23 cellular contexts compared by ENCODE assay signal in the genomic region with DNA sequence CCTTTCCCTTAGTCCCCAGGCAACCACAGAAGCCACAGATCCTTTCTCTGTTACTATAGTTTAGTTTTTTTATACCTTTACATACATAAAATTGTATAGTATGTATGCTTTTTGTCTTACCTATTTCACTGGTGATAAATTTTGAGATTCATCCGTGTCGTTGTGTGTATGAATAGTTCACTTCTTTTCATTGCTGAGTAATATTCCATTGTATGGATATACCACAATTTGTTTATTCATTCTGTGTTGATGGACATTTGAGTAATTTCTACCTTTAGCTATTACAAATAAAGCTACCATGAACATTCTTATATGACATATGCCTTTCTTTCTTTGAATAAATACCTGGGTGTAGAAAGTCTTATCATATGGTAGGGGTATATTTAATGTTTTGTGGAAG.
DNase-seq lines count a peak whose midpoint lies in the region; ATAC-seq, FAIRE-seq and TF ChIP-seq lines count a peak whose summit lies in the region.
"Had no signal": no experiment of that assay in that cellular context is flagged by ENCODE, and none has a peak within 500 bp of the region (broad histone marks: within the 10 kb centered on the region; RNA-seq: fewer than 3 reads in every experiment).

No MANE protein-coding gene starts in this region.

- H3K79me2 ChIP-seq in SK-N-SH (ENCODE audit: insufficient read depth) = no peaks in the 10 kb centered on the region

- no peak overlapping the region for H3K9ac ChIP-seq in SK-N-SH
- H3K9ac ChIP-seq: BLaER1 had no signal

- H3K4me2 ChIP-seq in SK-N-SH = no peak overlapping the region
- H3K4me2 ChIP-seq: BLaER1 had no signal

- POLR2A ChIA-PET in SK-N-SH (lab: Yijun Ruan, JAX) = no interaction called here

- no peak for TF ChIP-seq RAD21 in SK-N-SH (IDR thresholded peaks at IDR 0.05; ENCODE audit: low read length)

- no peaks in the 10 kb centered on the region for H3K36me3 ChIP-seq in SK-N-SH (replicated peaks in 1 of 2; ENCODE audit: control insufficient read depth in 1 of 2, insufficient read depth in 2 of 2, low read length in 1 of 2)
- H3K36me3 ChIP-seq in small intestine (ENCODE audit: control insufficient read depth in 2 of 2, insufficient read depth in 2 of 2, low read length in 2 of 2) = no peaks in the 10 kb centered on the region
- H3K36me3 ChIP-seq in thyroid gland = no peaks in the 10 kb centered on the region
- H3K36me3 ChIP-seq: BLaER1 had no signal

- CTCF ChIA-PET in SK-N-SH (lab: Yijun Ruan, JAX) = no interaction called here

- no peaks in the 10 kb centered on the region for H4K20me1 ChIP-seq in SK-N-SH (ENCODE audit: insufficient read depth)
- H4K20me1 ChIP-seq: BLaER1 had no signal

- 62% methylated on average over 2 of the region's 2 CpGs for WGBS in SK-N-SH (ENCODE audit: low lambda C conversion rate)
- 63 to 81% (median 70%) methylated on average over 2 of the region's 2 CpGs for WGBS in small intestine, 3 donors
- 94 to 96% methylated on average over 2 of the region's 2 CpGs for WGBS in thyroid gland, 2 donors

- H3K4me1 Mint-ChIP-seq in activated T-helper 17 cell treated with anti-CD3 and anti-CD28 coated beads, Interleukin-2, amount 50 U/mL, for 72 hours = peaks cover 4% of the 10 kb centered on the region
- H3K4me1 Mint-ChIP-seq: B cell had no signal

- no peak for TF ChIP-seq EP300 in SK-N-SH (IDR thresholded peaks at IDR 0.05; ENCODE audit: borderline replicate concordance in 1 of 2, low read depth in 1 of 2, low read length in 1 of 2)

- H3K4me3 ChIP-seq in SK-N-SH (ENCODE audit: low read depth in 2 of 2, low read length in 1 of 2) (no peak overlapping the region), small intestine (ENCODE audit: low read depth in 1 of 2, low read length in 2 of 2) (no peak overlapping the region), thyroid gland (replicated peaks in 1 of 3) (no peak overlapping the region)
- H3K4me3 ChIP-seq: BLaER1, GM12878 had no signal

- no peaks in the 10 kb centered on the region for H3K9me2 ChIP-seq in SK-N-SH

- no peak overlapping the region for H2AFZ ChIP-seq in SK-N-SH (ENCODE audit: low read depth)

- H3K36me3 Mint-ChIP-seq in activated T-helper 17 cell treated with anti-CD3 and anti-CD28 coated beads, Interleukin-2, amount 50 U/mL, for 72 hours (ENCODE audit: low read depth) = no peaks in the 10 kb centered on the region
- H3K36me3 Mint-ChIP-seq: CD4-positive, CD25-positive, alpha-beta regulatory T cell; CD8-positive, alpha-beta T cell had no signal

- no peaks in the 10 kb centered on the region for H3F3A ChIP-seq in SK-N-SH (replicated peaks; ENCODE audit: insufficient read depth)

- H3K9me3 Mint-ChIP-seq in activated T-helper 17 cell treated with anti-CD3 and anti-CD28 coated beads, Interleukin-2, amount 50 U/mL, for 72 hours = no peaks in the 10 kb centered on the region

- H3K9me3 ChIP-seq in SK-N-SH (no peaks in the 10 kb centered on the region), small intestine (ENCODE audit: control insufficient read depth, low read depth) (no peaks in the 10 kb centered on the region), thyroid gland (no peaks in the 10 kb centered on the region)

- H3K27me3 Mint-ChIP-seq in activated T-helper 17 cell treated with anti-CD3 and anti-CD28 coated beads, Interleukin-2, amount 50 U/mL, for 72 hours = no peaks in the 10 kb centered on the region
- H3K27me3 Mint-ChIP-seq: B cell had no signal

- H3K4me1 ChIP-seq in SK-N-SH (ENCODE audit: control insufficient read depth in 1 of 2, insufficient read depth in 2 of 2, low read depth in 1 of 2, low read length in 1 of 2) (peaks cover 0 to 4% of the 10 kb centered on the region in 2 experiments; a peak in 2 of 4 replicates), small intestine (ENCODE audit: control insufficient read depth in 2 of 2, insufficient read depth in 1 of 2, low read depth in 1 of 2, low read length in 1 of 2) (peaks cover 3 to 5% of the 10 kb centered on the region in 2 donors), thyroid gland (no peaks in the 10 kb centered on the region)
- H3K4me1 ChIP-seq: Caco-2 had no signal

- H3K27me3 ChIP-seq in SK-N-SH (ENCODE audit: insufficient read depth) (no peaks in the 10 kb centered on the region), small intestine (ENCODE audit: control insufficient read depth in 2 of 2, insufficient read depth in 2 of 2, low read length in 2 of 2) (no peaks in the 10 kb centered on the region), thyroid gland (no peaks in the 10 kb centered on the region)
- H3K27me3 ChIP-seq: BLaER1 had no signal

- H3K4me3 Mint-ChIP-seq in activated T-helper 17 cell treated with anti-CD3 and anti-CD28 coated beads, Interleukin-2, amount 50 U/mL, for 72 hours = no peak overlapping the region
- H3K4me3 Mint-ChIP-seq: B cell; CD4-positive, CD25-positive, alpha-beta regulatory T cell; CD8-positive, alpha-beta T cell had no signal

- DNase-seq in SK-N-SH = no peak
- DNase-seq in D721Med (ENCODE audit: insufficient read length, low spot score) = no peak
- DNase-seq in small intestine = no peak
- DNase-seq in thyroid gland = no peak
- no peak for DNase-seq in NCI-H82 (lab: John Stamatoyannopoulos, UW)
- DNase-seq: Caco-2; CD4-positive, CD25-positive, alpha-beta regulatory T cell; CD8-positive, alpha-beta T cell; DMS 273 treated with DMSO at 0.1 percent for 48 hours; DMS79; EL; GDM1; GOT3; H7; HCEC 1CT had no signal

- TF ChIP-seq POLR2A in thyroid gland (IDR thresholded peaks at IDR 0.05) = no peak

- no peak for ATAC-seq in SK-N-SH treated with all-trans-retinoic acid at 6 μM for 48 hours
- peak; percentile 44 for ATAC-seq in activated T-helper 17 cell treated with anti-CD3 and anti-CD28 coated beads, Interleukin-2, amount 50 U/mL, for 72 hours (replicated peaks)
- ATAC-seq: CD8-positive, alpha-beta T cell; GM12878 had no signal

- intact Hi-C loops in thyroid gland (cut with DNase I) = no loop called here

- no peak overlapping the region for H3K27ac ChIP-seq in SK-N-SH (ENCODE audit: low read depth in 2 of 2, low read length in 1 of 2)
- no peak overlapping the region for H3K27ac ChIP-seq in small intestine (ENCODE audit: low read depth in 1 of 2, low read length in 1 of 2)
- no peak overlapping the region for H3K27ac ChIP-seq in thyroid gland
- H3K27ac ChIP-seq: 22Rv1, BLaER1, C4-2B had no signal

- TF ChIP-seq CTCF in SK-N-SH (IDR thresholded peaks at IDR 0.05) (no peak), D721Med (IDR thresholded peaks at IDR 0.05; ENCODE audit: insufficient read depth, missing control alignments) (no peak), thyroid gland (IDR thresholded peaks at IDR 0.05) (no peak)

- H3K27ac Mint-ChIP-seq in activated T-helper 17 cell treated with anti-CD3 and anti-CD28 coated beads, Interleukin-2, amount 50 U/mL, for 72 hours = no peak overlapping the region
- H3K27ac Mint-ChIP-seq: B cell; CD4-positive, CD25-positive, alpha-beta regulatory T cell; CD8-positive, alpha-beta T cell had no signal

- FAIRE-seq in D721Med (lab: Jason Lieb, UNC) = peak; percentile 41
- peak; percentile 39 for FAIRE-seq in small intestine (lab: Jason Lieb, UNC)
- FAIRE-seq: A204.1, GM12878 had no signal

TF ChIP-seq in SK-N-SH treated with all-trans-retinoic acid at 6 μM for 48 hours, 23 proteins besides CTCF, POLR2A, EP300 and RAD21:
- TF ChIP-seq ZNF8 (CRISPR knock-in tag; IDR thresholded peaks at IDR 0.05) (peak; percentile 100), CSDC2 (CRISPR knock-in tag; IDR thresholded peaks at IDR 0.05) (no peak)

TF ChIP-seq in SK-N-SH, 30 proteins besides CTCF, POLR2A, EP300 and RAD21:
- TF ChIP-seq NFIC (IDR thresholded peaks at IDR 0.05; ENCODE audit: borderline replicate concordance) (no peak), EZH2phosphoT487 (IDR thresholded peaks at IDR 0.05; ENCODE audit: borderline replicate concordance, low read depth) (no peak), GABPA (IDR thresholded peaks at IDR 0.05; ENCODE audit: low read depth) (no peak), RCOR1 (IDR thresholded peaks at IDR 0.05; ENCODE audit: low read length) (no peak), ZBTB33 (IDR thresholded peaks at IDR 0.05; ENCODE audit: borderline replicate concordance, low read depth) (no peak), FOXM1 (IDR thresholded peaks at IDR 0.05; ENCODE audit: low read depth) (no peak), TCF12 (IDR thresholded peaks at IDR 0.05) (no peak), MEF2A (IDR thresholded peaks at IDR 0.05; ENCODE audit: borderline replicate concordance, low read depth) (no peak), GATA2 (CRISPR knock-in tag; IDR thresholded peaks at IDR 0.05) (no peak), SMC3 (IDR thresholded peaks at IDR 0.05; ENCODE audit: low read depth, low read length) (no peak), NRF1 (IDR thresholded peaks at IDR 0.05; ENCODE audit: low read depth, low read length) (no peak), JUND (IDR thresholded peaks at IDR 0.05) (no peak)
- TF ChIP-seq, protein P1, sequence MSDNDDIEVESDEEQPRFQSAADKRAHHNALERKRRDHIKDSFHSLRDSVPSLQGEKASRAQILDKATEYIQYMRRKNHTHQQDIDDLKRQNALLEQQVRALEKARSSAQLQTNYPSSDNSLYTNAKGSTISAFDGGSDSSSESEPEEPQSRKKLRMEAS (IDR thresholded peaks at IDR 0.05; ENCODE audit: low read depth) = no peak
